In the genomic region with DNA sequence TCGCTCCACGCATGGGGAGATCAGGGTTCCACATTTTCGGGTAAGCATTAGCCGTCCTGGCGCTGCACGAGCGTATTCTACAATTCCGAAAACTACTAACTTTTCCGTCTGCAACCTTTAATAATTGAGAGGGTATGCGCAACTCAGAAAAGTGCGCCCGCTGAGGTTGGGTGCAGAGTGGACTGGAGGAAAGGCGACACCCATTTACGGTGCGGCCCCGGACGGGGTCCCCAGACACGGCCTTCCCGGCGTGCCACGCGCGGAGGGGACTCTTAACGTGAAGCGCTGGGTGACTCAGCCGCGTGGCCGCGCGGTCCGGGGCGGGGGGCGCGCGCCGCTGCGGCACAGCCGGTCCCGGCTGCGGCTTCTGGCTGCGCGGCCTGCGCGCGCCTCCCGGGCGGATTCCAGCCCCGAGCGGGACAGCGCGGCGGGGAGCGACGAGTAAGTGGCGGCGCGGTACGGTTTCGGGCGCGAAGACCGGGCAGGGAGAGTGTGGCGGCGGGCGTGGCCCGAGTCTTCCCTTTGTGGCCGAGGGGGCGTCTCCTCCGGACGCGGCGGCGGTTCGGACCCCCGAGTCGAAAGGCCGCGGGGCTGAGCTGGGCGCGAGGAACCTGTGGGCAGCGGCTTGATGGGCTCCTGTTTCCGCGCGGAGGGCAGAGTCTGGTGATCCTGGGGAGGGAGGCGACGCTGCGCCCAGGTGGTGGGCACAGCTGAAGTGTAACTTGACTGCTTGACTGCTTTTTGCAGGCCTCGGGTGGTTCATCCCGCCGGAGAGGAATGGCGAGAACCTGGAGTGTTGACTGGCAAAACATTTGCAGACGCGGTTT, we compare ENCODE assay signal across 1 cellular context.
TF ChIP-seq lines count a peak whose summit lies in the region.

Gene KCTD20 (plus strand): TSS at position 330 of the 827 bp plus-strand sequence. CDS start 27,098 bp downstream, outside the sequence.
Gene PXT1 (minus strand): TSS at position 184 of the 827 bp plus-strand sequence. CDS start 16,772 bp downstream, outside the sequence.

TF ChIP-seq in HEK293, 187 proteins besides CTCF, POLR2A, EP300 and RAD21 (continued from another document and continues in another):
- TF ChIP-seq KLF8 (tag by site-specific recombination; IDR thresholded peaks at IDR 0.05) = peak; percentile 65; the same call in 1 of the 2 replicates
- TF ChIP-seq SETDB1 (IDR thresholded peaks at IDR 0.05; ENCODE audit: insufficient read length, low read length) = no peak
- TF ChIP-seq ZNF571 (tag by site-specific recombination; IDR thresholded peaks at IDR 0.05) = no peak
- 0 out of 2 replicates have a peak, but pooled peaks have one; percentile 49 for TF ChIP-seq ZNF423 (tag by site-specific recombination; IDR thresholded peaks at IDR 0.05)
- no peak for TF ChIP-seq ZNF174 (tag by site-specific recombination; IDR thresholded peaks at IDR 0.05)
- no peak for TF ChIP-seq ZNF473 (tag by site-specific recombination; IDR thresholded peaks at IDR 0.05)
- 0 out of 2 replicates have a peak, but pooled peaks have one; percentile 9 for TF ChIP-seq ZNF324 (tag by site-specific recombination; IDR thresholded peaks at IDR 0.05)
- TF ChIP-seq ZNF211 (tag by site-specific recombination; IDR thresholded peaks at IDR 0.05; ENCODE audit: low read depth) = no peak
- TF ChIP-seq ZNF488 (tag by site-specific recombination; IDR thresholded peaks at IDR 0.05) = no peak
- no peak for TF ChIP-seq KLF1 (tag by site-specific recombination; IDR thresholded peaks at IDR 0.05)
- TF ChIP-seq FEZF1 (tag by site-specific recombination; IDR thresholded peaks at IDR 0.05) = no peak; the same call in 1 of the 2 replicates
- no peak for TF ChIP-seq ZNF16 (tag by site-specific recombination; IDR thresholded peaks at IDR 0.05; ENCODE audit: low read depth)
- TF ChIP-seq ZNF10 (tag by site-specific recombination; IDR thresholded peaks at IDR 0.05) = no peak
- no peak for TF ChIP-seq ZNF23 (tag by site-specific recombination; IDR thresholded peaks at IDR 0.05; ENCODE audit: borderline replicate concordance)
- peak; percentile 86; the same call in 1 of the 2 replicates for TF ChIP-seq ZNF660 (tag by site-specific recombination; IDR thresholded peaks at IDR 0.05)
- no peak for TF ChIP-seq PRDM6 (tag by site-specific recombination; IDR thresholded peaks at IDR 0.05)
- TF ChIP-seq IKZF3 (tag by site-specific recombination; IDR thresholded peaks at IDR 0.05) = peak; percentile 57; the same call in 1 of the 2 replicates
- TF ChIP-seq ZNF184 (tag by site-specific recombination; IDR thresholded peaks at IDR 0.05) = no peak
- no peak for TF ChIP-seq ZNF580 (tag by site-specific recombination; IDR thresholded peaks at IDR 0.05)
- no peak for TF ChIP-seq HOXD13 (CRISPR knock-in tag; IDR thresholded peaks at IDR 0.05; ENCODE audit: borderline replicate concordance)
- peak; percentile 83 for TF ChIP-seq ZNF600 (tag by site-specific recombination; IDR thresholded peaks at IDR 0.05)
- peak; percentile 99 for TF ChIP-seq ZNF341 (tag by site-specific recombination; IDR thresholded peaks at IDR 0.05; ENCODE audit: low read depth)
- no peak; the same call in 1 of the 2 replicates for TF ChIP-seq ELK4 (IDR thresholded peaks at IDR 0.05; ENCODE audit: borderline replicate concordance, low read depth, low read length)
- TF ChIP-seq ZFP69B (tag by site-specific recombination; IDR thresholded peaks at IDR 0.05) = no peak; the same call in 1 of the 2 replicates
- peak; percentile 19; the same call in 1 of the 2 replicates for TF ChIP-seq ZBTB7A (tag by site-specific recombination; IDR thresholded peaks at IDR 0.05; ENCODE audit: low read depth)
- TF ChIP-seq, protein P1, sequence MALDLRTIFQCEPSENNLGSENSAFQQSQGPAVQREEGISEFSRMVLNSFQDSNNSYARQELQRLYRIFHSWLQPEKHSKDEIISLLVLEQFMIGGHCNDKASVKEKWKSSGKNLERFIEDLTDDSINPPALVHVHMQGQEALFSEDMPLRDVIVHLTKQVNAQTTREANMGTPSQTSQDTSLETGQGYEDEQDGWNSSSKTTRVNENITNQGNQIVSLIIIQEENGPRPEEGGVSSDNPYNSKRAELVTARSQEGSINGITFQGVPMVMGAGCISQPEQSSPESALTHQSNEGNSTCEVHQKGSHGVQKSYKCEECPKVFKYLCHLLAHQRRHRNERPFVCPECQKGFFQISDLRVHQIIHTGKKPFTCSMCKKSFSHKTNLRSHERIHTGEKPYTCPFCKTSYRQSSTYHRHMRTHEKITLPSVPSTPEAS (tag by site-specific recombination; IDR thresholded peaks at IDR 0.05) = no peak
- TF ChIP-seq, protein P2, sequence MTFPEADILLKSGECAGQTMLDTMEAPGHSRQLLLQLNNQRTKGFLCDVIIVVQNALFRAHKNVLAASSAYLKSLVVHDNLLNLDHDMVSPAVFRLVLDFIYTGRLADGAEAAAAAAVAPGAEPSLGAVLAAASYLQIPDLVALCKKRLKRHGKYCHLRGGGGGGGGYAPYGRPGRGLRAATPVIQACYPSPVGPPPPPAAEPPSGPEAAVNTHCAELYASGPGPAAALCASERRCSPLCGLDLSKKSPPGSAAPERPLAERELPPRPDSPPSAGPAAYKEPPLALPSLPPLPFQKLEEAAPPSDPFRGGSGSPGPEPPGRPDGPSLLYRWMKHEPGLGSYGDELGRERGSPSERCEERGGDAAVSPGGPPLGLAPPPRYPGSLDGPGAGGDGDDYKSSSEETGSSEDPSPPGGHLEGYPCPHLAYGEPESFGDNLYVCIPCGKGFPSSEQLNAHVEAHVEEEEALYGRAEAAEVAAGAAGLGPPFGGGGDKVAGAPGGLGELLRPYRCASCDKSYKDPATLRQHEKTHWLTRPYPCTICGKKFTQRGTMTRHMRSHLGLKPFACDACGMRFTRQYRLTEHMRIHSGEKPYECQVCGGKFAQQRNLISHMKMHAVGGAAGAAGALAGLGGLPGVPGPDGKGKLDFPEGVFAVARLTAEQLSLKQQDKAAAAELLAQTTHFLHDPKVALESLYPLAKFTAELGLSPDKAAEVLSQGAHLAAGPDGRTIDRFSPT (tag by site-specific recombination; IDR thresholded peaks at IDR 0.05) = peak; percentile 53
- TF ChIP-seq, protein P3, sequence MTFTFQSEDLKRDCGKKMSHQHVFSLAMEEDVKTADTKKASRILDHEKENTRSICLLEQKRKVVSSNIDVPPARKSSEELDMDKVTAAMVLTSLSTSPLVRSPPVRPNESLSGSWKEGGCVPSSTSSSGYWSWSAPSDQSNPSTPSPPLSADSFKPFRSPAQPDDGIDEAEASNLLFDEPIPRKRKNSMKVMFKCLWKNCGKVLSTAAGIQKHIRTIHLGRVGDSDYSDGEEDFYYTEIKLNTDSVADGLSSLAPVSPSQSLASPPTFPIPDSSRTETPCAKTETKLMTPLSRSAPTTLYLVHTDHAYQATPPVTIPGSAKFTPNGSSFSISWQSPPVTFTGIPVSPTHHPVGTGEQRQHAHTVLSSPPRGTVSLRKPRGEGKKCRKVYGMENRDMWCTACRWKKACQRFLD (tag by site-specific recombination; IDR thresholded peaks at IDR 0.05) = no peak
- peak; percentile 33; the same call in 1 of the 2 replicates for TF ChIP-seq ZNF626 (tag by site-specific recombination; IDR thresholded peaks at IDR 0.05)
- no peak for TF ChIP-seq ZNF654 (tag by site-specific recombination; IDR thresholded peaks at IDR 0.05; ENCODE audit: low read depth)
- TF ChIP-seq SCRT2 (tag by site-specific recombination; IDR thresholded peaks at IDR 0.05) = peak; percentile 54; the same call in 1 of the 2 replicates
- TF ChIP-seq ZFHX2 (tag by site-specific recombination; conservative IDR thresholded peaks at IDR 0.05) = 0 out of 2 replicates have a peak, but pooled peaks have one; percentile 8
- no peak for TF ChIP-seq MEIS1 (CRISPR knock-in tag; IDR thresholded peaks at IDR 0.05; ENCODE audit: borderline replicate concordance)
- TF ChIP-seq ZNF513 (tag by site-specific recombination; IDR thresholded peaks at IDR 0.05) = no peak; the same call in 1 of the 2 replicates
- 0 out of 2 replicates have a peak, but pooled peaks have one; percentile 71 for TF ChIP-seq ZNF785 (tag by site-specific recombination; IDR thresholded peaks at IDR 0.05)
- peak; percentile 27; the same call in 1 of the 2 replicates for TF ChIP-seq SP3 (tag by site-specific recombination; IDR thresholded peaks at IDR 0.05)
- peak; percentile 74 for TF ChIP-seq KLF7 (tag by site-specific recombination; IDR thresholded peaks at IDR 0.05; ENCODE audit: borderline replicate concordance)
- no peak for TF ChIP-seq EGR2 (tag by site-specific recombination; IDR thresholded peaks at IDR 0.05; ENCODE audit: low read depth)
- TF ChIP-seq ZNF146 (tag by site-specific recombination; IDR thresholded peaks at IDR 0.05) = no peak
- TF ChIP-seq ZNF48 (tag by site-specific recombination; IDR thresholded peaks at IDR 0.05) = no peak
- TF ChIP-seq ZNF26 (tag by site-specific recombination; IDR thresholded peaks at IDR 0.05) = no peak
- TF ChIP-seq, protein P4, sequence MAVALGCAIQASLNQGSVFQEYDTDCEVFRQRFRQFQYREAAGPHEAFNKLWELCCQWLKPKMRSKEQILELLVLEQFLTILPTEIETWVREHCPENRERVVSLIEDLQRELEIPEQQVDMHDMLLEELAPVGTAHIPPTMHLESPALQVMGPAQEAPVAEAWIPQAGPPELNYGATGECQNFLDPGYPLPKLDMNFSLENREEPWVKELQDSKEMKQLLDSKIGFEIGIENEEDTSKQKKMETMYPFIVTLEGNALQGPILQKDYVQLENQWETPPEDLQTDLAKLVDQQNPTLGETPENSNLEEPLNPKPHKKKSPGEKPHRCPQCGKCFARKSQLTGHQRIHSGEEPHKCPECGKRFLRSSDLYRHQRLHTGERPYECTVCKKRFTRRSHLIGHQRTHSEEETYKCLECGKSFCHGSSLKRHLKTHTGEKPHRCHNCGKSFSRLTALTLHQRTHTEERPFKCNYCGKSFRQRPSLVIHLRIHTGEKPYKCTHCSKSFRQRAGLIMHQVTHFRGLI (tag by site-specific recombination; IDR thresholded peaks at IDR 0.05) = no peak; the same call in 1 of the 2 replicates
- TF ChIP-seq ZNF140 (tag by site-specific recombination; IDR thresholded peaks at IDR 0.05) = no peak
- 0 out of 2 replicates have a peak, but pooled peaks have one; percentile 41 for TF ChIP-seq ZSCAN30 (tag by site-specific recombination; IDR thresholded peaks at IDR 0.05)
